9 cellular contexts compared by ENCODE assay signal in the genomic region with DNA sequence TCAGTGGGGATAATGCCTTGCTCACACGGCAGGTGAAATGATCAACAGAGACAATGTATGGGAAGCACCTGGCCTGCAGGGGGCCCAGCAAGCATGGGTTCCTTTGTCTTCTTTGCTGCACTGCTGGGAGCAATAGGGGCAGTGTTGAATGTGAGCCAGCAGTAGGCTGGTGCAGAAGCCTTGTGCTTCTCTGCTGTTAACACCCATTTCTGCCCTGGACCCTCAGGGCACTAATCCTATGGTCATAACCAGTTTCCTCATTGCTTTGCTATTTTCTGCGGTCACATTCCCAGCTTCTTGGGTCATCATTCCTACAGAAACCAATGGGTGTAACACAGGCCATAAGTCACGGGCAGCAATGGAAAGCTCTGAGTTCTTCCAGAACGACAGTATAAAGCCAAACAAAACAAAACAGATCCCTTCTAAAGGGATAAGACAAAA. TPM values are rescaled to one million over a fixed set of nuclear protein-coding genes. Genes with fewer than 3 reads are reported as not detected.
A peak's percentile ranks its signal among the peaks of the same experiment; 100 is the strongest.
DNase-seq lines count a peak whose midpoint lies in the region; ATAC-seq lines count a peak whose summit lies in the region.
"Had no signal": no experiment of that assay in that cellular context is flagged by ENCODE, and none has a peak within 500 bp of the region (broad histone marks: within the 10 kb centered on the region; RNA-seq: fewer than 3 reads in every experiment).

No MANE protein-coding gene starts in this region.

- CTCF ChIA-PET in activated CD4-positive, alpha-beta T cell treated with anti-CD3 and anti-CD28 coated beads, Interleukin-2, amount 10 ng/mL, durations not matched to agents 7 days and 5 days (lab: Charles Lee) = no interaction called here

- H3K27me3 Mint-ChIP-seq in activated T-helper 17 cell treated with anti-CD3 and anti-CD28 coated beads, Interleukin-2, amount 50 U/mL, for 72 hours = peaks cover 8% of the 10 kb centered on the region
- peaks cover 4% of the 10 kb centered on the region for H3K27me3 Mint-ChIP-seq in activated CD4-positive, alpha-beta T cell treated with anti-CD3 and anti-CD28 coated beads, Interleukin-2, amount 10 ng/mL, durations not matched to agents 7 days and 5 days

- peak; percentile 49 for DNase-seq in NCI-H82 (lab: John Stamatoyannopoulos, UW)
- DNase-seq in NCI-H82 treated with DMSO at 0.1 percent for 48 hours (lab: John Stamatoyannopoulos, UW; ENCODE audit: unreplicated experiment) = no peak
- peak; percentile 22 to 58 for DNase-seq in NCI-H526 (lab: John Stamatoyannopoulos, UW)
- DNase-seq in fibroblast of gingiva (ENCODE audit: low read depth) = peak; percentile 94
- no peak for DNase-seq in activated CD4-positive, alpha-beta T cell treated with anti-CD3 and anti-CD28 coated beads, Interleukin-2, amount 10 ng/mL, durations not matched to agents 7 days and 5 days
- DNase-seq in GM19240 (ENCODE audit: insufficient read length, low spot score) = no peak

- POLR2A ChIA-PET in activated CD4-positive, alpha-beta T cell treated with anti-CD3 and anti-CD28 coated beads, Interleukin-2, amount 10 ng/mL, durations not matched to agents 7 days and 5 days (lab: Charles Lee) = no interaction called here

- no peaks in the 10 kb centered on the region for H3K36me3 ChIP-seq in stomach smooth muscle (ENCODE audit: control insufficient read depth in 2 of 2, insufficient read depth in 2 of 2, low read length in 2 of 2)

- no peaks in the 10 kb centered on the region for H3K36me3 Mint-ChIP-seq in activated T-helper 17 cell treated with anti-CD3 and anti-CD28 coated beads, Interleukin-2, amount 50 U/mL, for 72 hours (ENCODE audit: low read depth)
- H3K36me3 Mint-ChIP-seq in activated CD4-positive, alpha-beta T cell treated with anti-CD3 and anti-CD28 coated beads, Interleukin-2, amount 10 ng/mL, durations not matched to agents 7 days and 5 days (ENCODE audit: low read depth) = no peaks in the 10 kb centered on the region
- H3K36me3 Mint-ChIP-seq: activated naive CD4-positive, alpha-beta T cell treated with anti-CD3 and anti-CD28 coated beads, Interleukin-2, amount 50 U/mL, for 24 hours had no signal

- no peaks in the 10 kb centered on the region for H3K4me1 Mint-ChIP-seq in activated T-helper 17 cell treated with anti-CD3 and anti-CD28 coated beads, Interleukin-2, amount 50 U/mL, for 72 hours
- no peaks in the 10 kb centered on the region for H3K4me1 Mint-ChIP-seq in activated CD4-positive, alpha-beta T cell treated with anti-CD3 and anti-CD28 coated beads, Interleukin-2, amount 10 ng/mL, durations not matched to agents 7 days and 5 days

- no peak overlapping the region for H3K27ac Mint-ChIP-seq in activated T-helper 17 cell treated with anti-CD3 and anti-CD28 coated beads, Interleukin-2, amount 50 U/mL, for 72 hours
- H3K27ac Mint-ChIP-seq in activated CD4-positive, alpha-beta T cell treated with anti-CD3 and anti-CD28 coated beads, Interleukin-2, amount 10 ng/mL, durations not matched to agents 7 days and 5 days = no peak overlapping the region
- H3K27ac Mint-ChIP-seq: activated naive CD4-positive, alpha-beta T cell treated with anti-CD3 and anti-CD28 coated beads, Interleukin-2, amount 50 U/mL, for 24 hours had no signal

- H3K9ac ChIP-seq in stomach smooth muscle (ENCODE audit: low read length in 2 of 2) = no peak overlapping the region

- no peaks in the 10 kb centered on the region for H3K9me3 ChIP-seq in stomach smooth muscle (ENCODE audit: control insufficient read depth in 2 of 2, low read length in 2 of 2)

- no peaks in the 10 kb centered on the region for H3K9me3 Mint-ChIP-seq in activated T-helper 17 cell treated with anti-CD3 and anti-CD28 coated beads, Interleukin-2, amount 50 U/mL, for 72 hours
- H3K9me3 Mint-ChIP-seq in activated CD4-positive, alpha-beta T cell treated with anti-CD3 and anti-CD28 coated beads, Interleukin-2, amount 10 ng/mL, durations not matched to agents 7 days and 5 days = no peaks in the 10 kb centered on the region
- H3K9me3 Mint-ChIP-seq: activated naive CD4-positive, alpha-beta T cell treated with anti-CD3 and anti-CD28 coated beads, Interleukin-2, amount 50 U/mL, for 24 hours had no signal

- no peaks in the 10 kb centered on the region for H3K27me3 ChIP-seq in stomach smooth muscle (ENCODE audit: control insufficient read depth in 1 of 2, insufficient read depth in 2 of 2, low read length in 2 of 2)

- no peak overlapping the region for H3K4me3 Mint-ChIP-seq in activated T-helper 17 cell treated with anti-CD3 and anti-CD28 coated beads, Interleukin-2, amount 50 U/mL, for 72 hours
- no peak overlapping the region for H3K4me3 Mint-ChIP-seq in activated CD4-positive, alpha-beta T cell treated with anti-CD3 and anti-CD28 coated beads, Interleukin-2, amount 10 ng/mL, durations not matched to agents 7 days and 5 days
- H3K4me3 Mint-ChIP-seq: activated naive CD4-positive, alpha-beta T cell treated with anti-CD3 and anti-CD28 coated beads, Interleukin-2, amount 50 U/mL, for 24 hours had no signal

- H3K4me3 ChIP-seq in stomach smooth muscle (ENCODE audit: low read length in 2 of 2) = peak overlapping the region in 1 of 2 donors; percentile 29

- peak overlapping the region; percentile 24 for H3K27ac ChIP-seq in stomach smooth muscle (ENCODE audit: low read length)

- ATAC-seq in activated T-helper 17 cell treated with anti-CD3 and anti-CD28 coated beads, Interleukin-2, amount 50 U/mL, for 72 hours (replicated peaks) = no peak

- H3K4me1 ChIP-seq in stomach smooth muscle (ENCODE audit: control insufficient read depth, insufficient read depth, low read length) = peaks cover 16% of the 10 kb centered on the region

RNA-seq across cellular contexts. Expression of a gene that starts 10.9 kb away (rescaled TPM):
- total RNA-seq in activated T-helper 17 cell treated with anti-CD3 and anti-CD28 coated beads, Interleukin-2, amount 50 U/mL, for 72 hours = not detected
- total RNA-seq in activated CD4-positive, alpha-beta T cell treated with anti-CD3 and anti-CD28 coated beads, Interleukin-2, amount 10 ng/mL, durations not matched to agents 7 days and 5 days = not detected

RNA-seq across cellular contexts. Expression of a gene that starts 44.5 kb away (rescaled TPM):
- total RNA-seq in activated T-helper 17 cell treated with anti-CD3 and anti-CD28 coated beads, Interleukin-2, amount 50 U/mL, for 72 hours = 10 to 100 TPM; 15.5 to 19.8 TPM
- 10 to 100 TPM; 13.7 TPM for total RNA-seq in activated CD4-positive, alpha-beta T cell treated with anti-CD3 and anti-CD28 coated beads, Interleukin-2, amount 10 ng/mL, durations not matched to agents 7 days and 5 days

Comparison
In these comparisons a context has a peak if more than half of its experiments do, and no peak if none do; other contexts are left out.
1. DNase-seq: peak in NCI-H82 (single experiment), NCI-H526 (2 of 2) and fibroblast of gingiva (single experiment); none in NCI-H82 treated with DMSO at 0.1 percent for 48 hours (single experiment), activated CD4-positive, alpha-beta T cell treated with anti-CD3 and anti-CD28 coated beads, Interleukin-2, amount 10 ng/mL, durations not matched to agents 7 days and 5 days (single experiment) and GM19240 (single experiment).